Comparison of ENCODE assay signal across 8 cellular contexts in the genomic region with DNA sequence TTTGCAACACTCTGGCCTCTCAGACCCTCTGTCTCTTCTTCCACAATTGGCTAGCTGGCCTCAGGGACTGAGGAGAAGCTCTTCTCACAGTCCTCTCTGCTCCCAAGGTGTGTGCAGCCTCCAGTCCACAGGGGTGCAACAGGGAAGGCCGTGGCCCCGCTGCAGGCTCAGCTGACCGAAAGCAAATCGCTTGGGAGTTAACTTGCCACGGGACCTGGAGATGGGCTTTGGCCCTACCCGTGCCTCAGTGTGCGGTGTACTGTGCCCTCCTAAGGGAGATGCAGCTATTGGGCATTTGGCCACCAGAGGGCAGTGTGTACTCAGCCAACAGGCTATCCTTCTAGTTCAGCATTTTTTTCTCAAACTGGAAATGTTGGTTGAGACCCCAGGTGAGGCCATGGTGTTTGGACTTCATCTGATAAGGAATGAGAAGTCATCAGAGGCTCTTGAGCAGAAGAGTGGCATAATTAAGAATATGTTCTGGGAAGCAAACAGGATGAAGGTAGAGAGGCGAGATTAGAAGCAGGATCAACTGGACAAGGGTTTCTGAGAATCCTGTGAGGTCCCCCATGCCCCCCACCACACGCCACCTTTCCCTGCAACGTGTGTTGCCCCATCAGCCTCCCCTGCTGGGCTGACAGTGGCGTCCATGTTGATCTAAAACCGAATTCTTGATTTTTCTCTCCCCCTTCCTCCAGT. TPM values are rescaled to one million over a fixed set of nuclear protein-coding genes. Genes with fewer than 3 reads are reported as not detected.
DNase-seq lines count a peak whose midpoint lies in the region; ATAC-seq and TF ChIP-seq lines count a peak whose summit lies in the region.

No MANE protein-coding gene starts in this region.

- no peaks in the 10 kb centered on the region for H3K27me3 ChIP-seq in Peyer's patch
- no peaks in the 10 kb centered on the region for H3K27me3 ChIP-seq in neural cell (ENCODE audit: insufficient read depth, low read depth, low read length)

- H3K9me3 Mint-ChIP-seq in activated T-cell treated with anti-CD3 and anti-CD28 coated beads, Interleukin-2, amount 50 U/mL, for 24 hours = no peaks in the 10 kb centered on the region
- H3K9me3 Mint-ChIP-seq in stimulated activated naive CD8-positive, alpha-beta T cell treated with anti-CD3 and anti-CD28 coated beads, Interleukin-15, amount 100 ng/mL, for 72 hours = no peaks in the 10 kb centered on the region

- H3K36me3 ChIP-seq in Peyer's patch (no peaks in the 10 kb centered on the region), neural cell (ENCODE audit: insufficient read depth, low read length) (no peaks in the 10 kb centered on the region)

- no peaks in the 10 kb centered on the region for H3K4me1 Mint-ChIP-seq in activated T-cell treated with anti-CD3 and anti-CD28 coated beads, Interleukin-2, amount 50 U/mL, for 24 hours (ENCODE audit: low read depth)
- H3K4me1 Mint-ChIP-seq in stimulated activated naive CD8-positive, alpha-beta T cell treated with anti-CD3 and anti-CD28 coated beads, Interleukin-15, amount 100 ng/mL, for 72 hours = no peaks in the 10 kb centered on the region

- H3K4me2 ChIP-seq in neural cell (ENCODE audit: low read length) = no peak overlapping the region

- no peak for TF ChIP-seq POLR2A in Peyer's patch (IDR thresholded peaks at IDR 0.05)

- no peaks in the 10 kb centered on the region for H3K36me3 Mint-ChIP-seq in activated T-cell treated with anti-CD3 and anti-CD28 coated beads, Interleukin-2, amount 50 U/mL, for 24 hours (ENCODE audit: low read depth)

- H3F3A ChIP-seq in neural cell (ENCODE audit: insufficient read depth, low read length, poor library complexity, severe bottlenecking) = no peaks in the 10 kb centered on the region

- H3K79me2 ChIP-seq in neural cell (replicated peaks; ENCODE audit: insufficient read depth, low read length) = no peaks in the 10 kb centered on the region

- no peaks in the 10 kb centered on the region for H4K20me1 ChIP-seq in neural cell (ENCODE audit: insufficient read depth)

- H3K4me3 ChIP-seq in Peyer's patch (no peak overlapping the region), neural cell (ENCODE audit: low read length) (no peak overlapping the region)

- in situ Hi-C loops in KBM-7 (cut with MboI; ENCODE audit: low pct_unique_long_range_greater_than_20kb, low sequenced_read_pairs) = no loop called here

- TF ChIP-seq RAD21 in neural cell (conservative IDR thresholded peaks at IDR 0.05) = peak; percentile 98

- DNase-seq in EL (peak; percentile 77), KBM-7 (peak; percentile 77), Peyer's patch (peak; percentile 84 to 94 (median 85)), fibroblast of peridontal ligament (ENCODE audit: extremely low read depth) (peak; percentile 76)
- DNase-seq in activated T-cell treated with anti-CD3 and anti-CD28 coated beads, Interleukin-2, amount 50 U/mL, for 24 hours = peak; percentile 90
- DNase-seq in stimulated activated naive CD8-positive, alpha-beta T cell treated with anti-CD3 and anti-CD28 coated beads, Interleukin-15, amount 100 ng/mL, for 72 hours = peak; percentile 77

- H3K27ac Mint-ChIP-seq in activated T-cell treated with anti-CD3 and anti-CD28 coated beads, Interleukin-2, amount 50 U/mL, for 24 hours = no peak overlapping the region
- no peak overlapping the region for H3K27ac Mint-ChIP-seq in stimulated activated naive CD8-positive, alpha-beta T cell treated with anti-CD3 and anti-CD28 coated beads, Interleukin-15, amount 100 ng/mL, for 72 hours

- no peak overlapping the region for H3K4me3 Mint-ChIP-seq in activated T-cell treated with anti-CD3 and anti-CD28 coated beads, Interleukin-2, amount 50 U/mL, for 24 hours
- no peak overlapping the region for H3K4me3 Mint-ChIP-seq in stimulated activated naive CD8-positive, alpha-beta T cell treated with anti-CD3 and anti-CD28 coated beads, Interleukin-15, amount 100 ng/mL, for 72 hours

- TF ChIP-seq EP300 in neural cell (conservative IDR thresholded peaks at IDR 0.05; ENCODE audit: poor library complexity, severe bottlenecking) = no peak

- TF ChIP-seq CTCF in Peyer's patch (IDR thresholded peaks at IDR 0.05) = peak; percentile 90 to 95 (median 92)
- TF ChIP-seq CTCF in neural cell (IDR thresholded peaks at IDR 0.05; ENCODE audit: poor library complexity, severe bottlenecking) = peak; percentile 97

- H3K9ac ChIP-seq in neural cell (ENCODE audit: low read length) = no peak overlapping the region

- H3K27ac ChIP-seq in Peyer's patch (no peak overlapping the region), neural cell (ENCODE audit: low read length) (no peak overlapping the region)

- no peak overlapping the region for H2AFZ ChIP-seq in neural cell (ENCODE audit: low read depth, low read length)

- peaks cover 0 to 3% (median 0%) of the 10 kb centered on the region in 4 donors for H3K4me1 ChIP-seq in Peyer's patch

- no peaks in the 10 kb centered on the region for H3K9me2 ChIP-seq in neural cell (ENCODE audit: insufficient read depth, low read length)

- H3K9me3 ChIP-seq in Peyer's patch (no peaks in the 10 kb centered on the region), neural cell (ENCODE audit: low read length) (no peaks in the 10 kb centered on the region)

- ATAC-seq in stimulated activated naive CD8-positive, alpha-beta T cell treated with anti-CD3 and anti-CD28 coated beads, Interleukin-15, amount 100 ng/mL, for 72 hours = peak; percentile 93
- ATAC-seq in HG03469 (IDR thresholded peaks at IDR 0.05; ENCODE audit: unreplicated experiment) = no peak

- no peaks in the 10 kb centered on the region for H3K27me3 Mint-ChIP-seq in activated T-cell treated with anti-CD3 and anti-CD28 coated beads, Interleukin-2, amount 50 U/mL, for 24 hours
- no peaks in the 10 kb centered on the region for H3K27me3 Mint-ChIP-seq in stimulated activated naive CD8-positive, alpha-beta T cell treated with anti-CD3 and anti-CD28 coated beads, Interleukin-15, amount 100 ng/mL, for 72 hours

TF ChIP-seq in neural cell, 6 proteins besides CTCF, POLR2A, EP300 and RAD21:
- peak; percentile 97 for TF ChIP-seq SMC3 (conservative IDR thresholded peaks at IDR 0.05; ENCODE audit: poor library complexity)
- no peak for TF ChIP-seq POLR2AphosphoS5 (IDR thresholded peaks at IDR 0.05)

RNA-seq across cellular contexts. Expression of gene TMEM125, which starts 42.5 kb away (rescaled TPM):
- total RNA-seq in Peyer's patch = 10 to 100 TPM; 14.0 to 87.7 (median 74.8) TPM
- not detected in 2 replicates for polyA plus RNA-seq in neural cell
- not detected in 2 replicates for polyA minus RNA-seq in neural cell

RNA-seq across cellular contexts. Expression of gene CFAP57, which starts 55.2 kb away (rescaled TPM):
- total RNA-seq in Peyer's patch = not detected
- 0.17 and 0.30 TPM in 2 replicates for polyA plus RNA-seq in neural cell
- 0.46 and 0.49 TPM in 2 replicates for polyA minus RNA-seq in neural cell

RNA-seq across cellular contexts. Expression of gene EBNA1BP2, which starts 55.2 kb away (rescaled TPM):
- total RNA-seq in Peyer's patch = 10 to 100 TPM; 12.8 to 62.7 (median 23.3) TPM
- 100 and 102 TPM in 2 replicates for polyA plus RNA-seq in neural cell
- 34.1 and 49.4 TPM in 2 replicates for polyA minus RNA-seq in neural cell

RNA-seq across cellular contexts. Expression of gene C1orf210, which starts 58.1 kb away (rescaled TPM):
- total RNA-seq in Peyer's patch = 10 to 100 TPM in 3 of 4 donors, 1 to 10 TPM in 1; 4.1 to 80.9 (median 74.4) TPM
- polyA plus RNA-seq in neural cell = not detected in 2 replicates
- not detected in 2 replicates for polyA minus RNA-seq in neural cell
